In genomic region chr18:76620326-76620813, GRCh38 we compare ENCODE assay signal across 8 cellular contexts.
A peak's percentile ranks its signal among the peaks of the same experiment; 100 is the strongest.
DNase-seq lines count a peak whose midpoint lies in the region; ATAC-seq, FAIRE-seq and TF ChIP-seq lines count a peak whose summit lies in the region.

No MANE protein-coding gene starts in this region.

- 6 to 18% (median 6%) methylated on average over 18 to 23 of the region's 23 CpGs for WGBS in spleen, 5 donors

- H3K36me3 ChIP-seq in kidney (ENCODE audit: control insufficient read depth in 1 of 2, insufficient read depth in 2 of 2, low read length in 2 of 2), result no peaks in the 10 kb centered on the region
- no peaks in the 10 kb centered on the region for H3K36me3 ChIP-seq in spleen

- H3K27me3 ChIP-seq in HL-60 (ENCODE audit: insufficient read depth, poor library complexity, severe bottlenecking) (no peaks in the 10 kb centered on the region), spleen (replicated peaks in 1 of 7) (peaks cover 0 to 33% (median 0%) of the 10 kb centered on the region in 7 donors)

- intact Hi-C loops in kidney (cut with DNase I) (no loop called here), spleen (cut with DNase I; ENCODE audit: low total_unique reads) (no loop called here)

- FAIRE-seq in kidney (lab: Jason Lieb, UNC), result no peak

- H3K27ac ChIP-seq in HL-60 (replicated peaks) (peak overlapping the region; percentile 91), kidney (ENCODE audit: low read depth in 2 of 2, low read length in 2 of 2) (no peak overlapping the region), spleen (peak overlapping the region in 6 of 8 donors; percentile 18 to 88 (median 65))

- H3K4me3 ChIP-seq in HL-60 (replicated peaks; ENCODE audit: insufficient read depth, low read length), result peak overlapping the region; percentile 24
- peak overlapping the region; percentile 50 for H3K4me3 ChIP-seq in choroid plexus epithelial cell (ENCODE audit: low read depth, low read length)
- peak overlapping the region; percentile 47 to 50 for H3K4me3 ChIP-seq in kidney (ENCODE audit: low read length in 2 of 2)
- peak overlapping the region in 6 of 8 donors; percentile 15 to 59 (median 33) for H3K4me3 ChIP-seq in spleen

- H3K4me1 ChIP-seq in kidney (ENCODE audit: control insufficient read depth in 1 of 2, insufficient read depth in 1 of 2, low read depth in 1 of 2, low read length in 2 of 2), result peaks cover 7 to 10% of the 10 kb centered on the region in 2 donors
- H3K4me1 ChIP-seq in spleen, result peaks cover 5 to 36% (median 21%) of the 10 kb centered on the region in 6 donors

- DNase-seq in COLO668 (lab: John Stamatoyannopoulos, UW; ENCODE audit: unreplicated experiment) (peak; percentile 76), HL-60 (ENCODE audit: low read depth in 1 of 2, low spot score in 1 of 2) (peak; percentile 98 to 99), SKM-1 treated with dmso at 0.1 percent for 144 hours (lab: John Stamatoyannopoulos, UW; ENCODE audit: unreplicated experiment) (peak; percentile 85), choroid plexus epithelial cell (ENCODE audit: low read depth) (peak; percentile 86), kidney (peak; percentile 77), spleen (peak; percentile 90), cortex of kidney (lab: John Stamatoyannopoulos, UW) (no peak)

- H3K9me3 ChIP-seq in kidney (ENCODE audit: control insufficient read depth in 1 of 2, low read length in 2 of 2), result no peaks in the 10 kb centered on the region
- H3K9me3 ChIP-seq in spleen, result no peaks in the 10 kb centered on the region

- TF ChIP-seq POLR2A in spleen (IDR thresholded peaks at IDR 0.05), result no peak

- peak overlapping the region in 1 of 2 donors; percentile 22 for H3K9ac ChIP-seq in kidney (ENCODE audit: low read length in 2 of 2)

- peak; percentile 81 for TF ChIP-seq CTCF in HL-60 (IDR thresholded peaks at IDR 0.05; ENCODE audit: insufficient read depth, low read length)
- peak; percentile 80 for TF ChIP-seq CTCF in choroid plexus epithelial cell (conservative IDR thresholded peaks at IDR 0.05; ENCODE audit: low read depth, low read length)
- peak; percentile 66 for TF ChIP-seq CTCF in kidney (IDR thresholded peaks at IDR 0.05; ENCODE audit: borderline replicate concordance, extremely low read depth, insufficient read depth)
- peak in 7 of 11 experiments; percentile 22 to 68 (median 51) for TF ChIP-seq CTCF in spleen (IDR thresholded peaks at IDR 0.05 in 8 of 11, conservative IDR thresholded peaks at IDR 0.05 in 3 of 11)

- peak; percentile 88 for ATAC-seq in GM19467 (IDR thresholded peaks at IDR 0.05; ENCODE audit: unreplicated experiment)

Comparison
In these comparisons a context has a peak if more than half of its experiments do, and no peak if none do; other contexts are left out.
1. H3K27ac ChIP-seq: peak in HL-60 (single experiment) and spleen (6 of 8); none in kidney (0 of 2).
2. Peak in every context shown above with its lines, with median percentiles within 50 percentile points of each other: H3K4me3 ChIP-seq and CTCF ChIP-seq.